In the genomic region with DNA sequence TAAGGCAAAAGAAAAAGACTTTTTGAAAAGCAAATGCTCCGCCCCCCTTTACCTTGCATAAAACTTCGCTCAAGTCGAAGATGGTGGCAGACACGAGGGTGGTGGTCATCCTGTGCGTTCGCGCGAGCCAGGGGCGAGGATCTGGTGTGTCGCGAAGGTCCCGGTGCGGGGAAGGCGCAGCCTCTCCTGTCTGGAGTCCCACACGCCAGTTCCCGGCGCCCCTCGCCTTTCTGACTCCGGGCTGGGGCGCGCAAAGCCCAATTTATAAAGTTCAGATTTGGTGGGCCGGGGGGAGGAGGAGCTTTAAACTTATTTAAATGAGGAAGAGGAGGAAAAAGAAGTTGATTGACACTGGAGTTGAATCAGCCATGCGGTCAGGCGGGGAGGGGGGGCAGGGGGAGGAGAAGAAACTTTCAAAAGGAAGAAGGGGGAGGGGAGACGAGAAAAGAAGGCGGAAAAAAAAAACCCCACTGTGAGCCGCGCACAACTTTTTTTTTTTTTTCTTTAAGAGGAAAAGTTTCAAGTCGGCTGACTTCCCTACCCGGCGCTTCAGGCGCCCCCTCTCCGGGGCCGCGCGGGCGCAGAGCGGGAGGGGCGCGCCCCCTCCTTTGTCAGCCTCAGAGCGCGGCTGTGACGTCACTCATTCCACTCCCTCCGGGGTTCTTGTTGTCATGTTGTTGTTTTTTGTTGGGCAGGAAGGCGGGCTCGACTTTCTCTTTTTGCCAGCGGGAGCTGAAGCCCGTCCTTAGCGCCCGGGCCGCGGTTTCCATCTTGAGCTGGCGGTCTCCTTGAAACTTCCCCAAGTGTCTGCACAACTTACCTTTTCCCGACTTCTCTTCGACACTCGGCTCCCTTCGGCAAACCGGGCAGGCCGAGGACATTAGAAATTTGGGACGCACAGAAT, we compare ENCODE assay signal across 8 cellular contexts. TPM values are rescaled to one million over a fixed set of nuclear protein-coding genes. Genes with fewer than 3 reads are reported as not detected.
DNase-seq lines count a peak whose midpoint lies in the region; ATAC-seq and TF ChIP-seq lines count a peak whose summit lies in the region.

A gene with protein sequence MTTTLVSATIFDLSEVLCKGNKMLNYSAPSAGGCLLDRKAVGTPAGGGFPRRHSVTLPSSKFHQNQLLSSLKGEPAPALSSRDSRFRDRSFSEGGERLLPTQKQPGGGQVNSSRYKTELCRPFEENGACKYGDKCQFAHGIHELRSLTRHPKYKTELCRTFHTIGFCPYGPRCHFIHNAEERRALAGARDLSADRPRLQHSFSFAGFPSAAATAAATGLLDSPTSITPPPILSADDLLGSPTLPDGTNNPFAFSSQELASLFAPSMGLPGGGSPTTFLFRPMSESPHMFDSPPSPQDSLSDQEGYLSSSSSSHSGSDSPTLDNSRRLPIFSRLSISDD (minus strand): TSS at position 238 of the 904 bp plus-strand sequence. CDS start 129 bp downstream, at position 109.

- peak within 1 kb of the TSS; percentile 99 for H3K4me3 Mint-ChIP-seq in endothelial cell (ENCODE audit: unreplicated experiment)
- H3K4me3 Mint-ChIP-seq in mesothelial cell of epicardium, result peak within 1 kb of the TSS; percentile 90

- no peak for TF ChIP-seq CTCF in endothelial cell (IDR thresholded peaks at IDR 0.05; ENCODE audit: unreplicated experiment)
- no peak for TF ChIP-seq CTCF in mesothelial cell of epicardium (IDR thresholded peaks at IDR 0.05; ENCODE audit: unreplicated experiment)

- DNase-seq in NT2/D1 (ENCODE audit: low read depth, low spot score), result peak; percentile 85
- DNase-seq in activated T-cell treated with anti-CD3 and anti-CD28 coated beads for 1 hour (ENCODE audit: low read depth), result peak; percentile 90
- DNase-seq in endothelial cell (ENCODE audit: low spot score), result peak; percentile 93
- DNase-seq in mesothelial cell of epicardium (ENCODE audit: low spot score in 2 of 2, unreplicated experiment in 2 of 2), result peak; percentile 88 to 92
- peak; percentile 90 for DNase-seq in stimulated activated CD8-positive, alpha-beta memory T cell treated with anti-CD3 and anti-CD28 coated beads, Interleukin-15, amount 100 ng/mL, for 4 hours (ENCODE audit: low read depth in 2 of 2)

- H3K27ac Mint-ChIP-seq in endothelial cell (ENCODE audit: unreplicated experiment) (peak within 1 kb of the TSS; percentile 100), mesothelial cell of epicardium (peak within 1 kb of the TSS; percentile 100)

- H3K27me3 ChIP-seq in NT2/D1 (ENCODE audit: insufficient read depth, insufficient read length), result no peaks in the 10 kb centered on the region

- ATAC-seq in GM18498 (IDR thresholded peaks at IDR 0.05; ENCODE audit: unreplicated experiment) (peak; percentile 45), HG03025 (IDR thresholded peaks at IDR 0.05; ENCODE audit: low FRiP score, unreplicated experiment) (peak; percentile 33), HG02870 (IDR thresholded peaks at IDR 0.05; ENCODE audit: unreplicated experiment) (no peak)

- no peaks in the 10 kb centered on the region for H3K9me3 Mint-ChIP-seq in endothelial cell (ENCODE audit: unreplicated experiment)
- no peaks in the 10 kb centered on the region for H3K9me3 Mint-ChIP-seq in mesothelial cell of epicardium

- H3K9me3 ChIP-seq in NT2/D1 (ENCODE audit: insufficient read depth, low read length), result no peaks in the 10 kb centered on the region

- H3K4me1 Mint-ChIP-seq in endothelial cell (ENCODE audit: unreplicated experiment) (peaks cover 70% of the 10 kb centered on the region), mesothelial cell of epicardium (peaks cover 42% of the 10 kb centered on the region)

- H3K4me1 ChIP-seq in NT2/D1 (ENCODE audit: insufficient read depth, insufficient read length), result peaks cover 6% of the 10 kb centered on the region

- H3K36me3 Mint-ChIP-seq in endothelial cell (ENCODE audit: low read depth, unreplicated experiment) (peaks cover 46% of the 10 kb centered on the region), mesothelial cell of epicardium (peaks cover 40% of the 10 kb centered on the region)

- peak within 1 kb of the TSS; percentile 94 for H3K9ac ChIP-seq in NT2/D1 (ENCODE audit: insufficient read length, low read depth)

- peaks cover 47% of the 10 kb centered on the region for H3K27me3 Mint-ChIP-seq in endothelial cell (ENCODE audit: unreplicated experiment)
- no peaks in the 10 kb centered on the region for H3K27me3 Mint-ChIP-seq in mesothelial cell of epicardium (ENCODE audit: low read depth)

- H3K4me3 ChIP-seq in NT2/D1 (ENCODE audit: insufficient read length, low read depth), result peak within 1 kb of the TSS; percentile 95

- peaks cover 37% of the 10 kb centered on the region for H3K36me3 ChIP-seq in NT2/D1 (ENCODE audit: insufficient read depth, insufficient read length, low read length)

RNA-seq across cellular contexts. Expression of the gene that starts here (rescaled TPM):
- total RNA-seq in endothelial cell (ENCODE audit: unreplicated experiment), result 385 TPM
- total RNA-seq in mesothelial cell of epicardium, result 377 to 390 TPM (median 382 TPM) in 3 replicates
